In the genomic region with DNA sequence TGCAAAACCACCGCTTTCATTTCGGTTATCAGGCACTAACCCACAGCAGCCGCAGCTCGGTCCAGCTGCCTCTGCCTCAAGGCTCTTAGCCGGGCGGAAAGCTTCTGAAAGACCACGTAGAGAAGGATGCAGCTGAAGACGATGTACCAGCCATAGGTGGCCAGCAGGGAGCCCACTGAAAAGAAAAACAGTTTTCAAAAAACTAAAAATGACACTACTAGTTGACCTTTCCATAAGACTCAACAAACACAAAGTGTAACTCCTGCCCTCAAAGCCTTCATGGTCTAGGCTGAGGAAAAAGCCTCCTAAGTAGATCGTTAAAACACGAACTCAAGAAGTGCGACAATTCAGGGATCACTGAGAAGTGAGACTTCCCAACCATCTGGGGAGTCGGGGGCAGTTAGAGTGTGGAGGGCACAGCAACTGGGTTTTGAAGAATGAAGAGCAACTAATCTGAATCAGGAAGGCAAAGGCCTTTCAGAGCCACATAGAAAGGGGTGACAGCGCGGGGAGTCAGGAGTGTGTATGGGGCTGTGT, we compare ENCODE assay signal across 8 cellular contexts. TPM values are rescaled to one million over a fixed set of nuclear protein-coding genes. Genes with fewer than 3 reads are reported as not detected.
DNase-seq lines count a peak whose midpoint lies in the region; ATAC-seq, FAIRE-seq and TF ChIP-seq lines count a peak whose summit lies in the region.

No MANE protein-coding gene starts in this region.

- CTCF ChIA-PET in RWPE1 (lab: Yijun Ruan, JAX), result interaction anchor here (0.6 to 0.7 kb wide), 2 partner anchors 10 to 191 kb away, joined by 3 to 4 read pairs; no protein-coding TSS in a partner anchor

- 23 to 28% methylated on average over 14 of the region's 14 CpGs for WGBS in ectodermal cell, 2 experiments

- H3K4me3 ChIP-seq in left ventricle myocardium inferior (peak overlapping the region; percentile 90), ectodermal cell (ENCODE audit: insufficient read depth, low read depth, low read length) (peak overlapping the region; percentile 66)

- H3K4me1 ChIP-seq in left ventricle myocardium inferior (peaks cover 54% of the 10 kb centered on the region), ectodermal cell (ENCODE audit: control insufficient read depth, insufficient read depth, low read length) (no peaks in the 10 kb centered on the region)

- H3K9me3 Mint-ChIP-seq in natural killer cell treated with Interleukin-12 subunit alpha and Interleukin-12 subunit beta and Interleukin-15 and Interleukin-18, amount 100 ng/mL, for 72 hours, result no peaks in the 10 kb centered on the region

- no peaks in the 10 kb centered on the region for H3K27me3 Mint-ChIP-seq in natural killer cell treated with Interleukin-12 subunit alpha and Interleukin-12 subunit beta and Interleukin-15 and Interleukin-18, amount 100 ng/mL, for 72 hours

- POLR2A ChIA-PET in RWPE1 (lab: Yijun Ruan, JAX; ENCODE audit: low non-redundant PET), result no interaction called here

- H3K27ac ChIP-seq in left ventricle myocardium inferior (replicated peaks) (peak overlapping the region; percentile 94), RWPE1 (peak overlapping the region; percentile 88), ectodermal cell (ENCODE audit: insufficient read depth, low read depth, low read length, poor library complexity, severe bottlenecking) (no peak overlapping the region)

- ATAC-seq in left ventricle myocardium superior (no peak), HG02981 (IDR thresholded peaks at IDR 0.05; ENCODE audit: unreplicated experiment) (peak; percentile 38)
- ATAC-seq in natural killer cell treated with Interleukin-12 subunit alpha and Interleukin-12 subunit beta and Interleukin-15 and Interleukin-18, amount 100 ng/mL, for 72 hours, result peak in 1 of 2 donors; percentile 58

- H3K36me3 ChIP-seq in left ventricle myocardium inferior, result peaks cover 63% of the 10 kb centered on the region
- H3K36me3 ChIP-seq in ectodermal cell (ENCODE audit: control insufficient read depth, insufficient read depth, low read length), result peaks cover 45% of the 10 kb centered on the region

- H3K9me3 ChIP-seq in left ventricle myocardium inferior (replicated peaks), result no peaks in the 10 kb centered on the region
- no peaks in the 10 kb centered on the region for H3K9me3 ChIP-seq in ectodermal cell (ENCODE audit: control insufficient read depth, low read length)

- H3K27me3 ChIP-seq in left ventricle myocardium inferior (ENCODE audit: low read depth) (no peaks in the 10 kb centered on the region), ectodermal cell (ENCODE audit: control insufficient read depth, insufficient read depth, low read length, poor library complexity, severe bottlenecking) (no peaks in the 10 kb centered on the region)

- FAIRE-seq in frontal cortex (lab: Jason Lieb, UNC), result no peak

- H3K27ac Mint-ChIP-seq in natural killer cell treated with Interleukin-12 subunit alpha and Interleukin-12 subunit beta and Interleukin-15 and Interleukin-18, amount 100 ng/mL, for 72 hours, result peak overlapping the region; percentile 89 to 95

- H3K4me3 Mint-ChIP-seq in natural killer cell treated with Interleukin-12 subunit alpha and Interleukin-12 subunit beta and Interleukin-15 and Interleukin-18, amount 100 ng/mL, for 72 hours, result peak overlapping the region; percentile 99

- TF ChIP-seq CTCF in left ventricle myocardium inferior (IDR thresholded peaks at IDR 0.05; ENCODE audit: borderline replicate concordance) (peak; percentile 24), RWPE1 (conservative IDR thresholded peaks at IDR 0.05; ENCODE audit: low read depth) (no peak; the same call in 1 of the 2 replicates)

- intact Hi-C loops in left ventricle myocardium inferior (cut with micrococcal nuclease), result no loop called here
- intact Hi-C loops in left ventricle myocardium superior (cut with micrococcal nuclease), result no loop called here

- peaks cover 39% of the 10 kb centered on the region for H3K36me3 Mint-ChIP-seq in natural killer cell treated with Interleukin-12 subunit alpha and Interleukin-12 subunit beta and Interleukin-15 and Interleukin-18, amount 100 ng/mL, for 72 hours

- H3K4me1 Mint-ChIP-seq in natural killer cell treated with Interleukin-12 subunit alpha and Interleukin-12 subunit beta and Interleukin-15 and Interleukin-18, amount 100 ng/mL, for 72 hours (ENCODE audit: low read depth in 2 of 2), result peaks cover 30 to 37% of the 10 kb centered on the region in 2 donors

- DNase-seq in left ventricle myocardium inferior (no peak), left ventricle myocardium superior (no peak), RWPE1 (ENCODE audit: low spot score) (no peak), NCI-H774 (lab: John Stamatoyannopoulos, UW) (no peak), frontal cortex (ENCODE audit: low spot score in 2 of 2) (no peak)
- no peak for DNase-seq in natural killer cell treated with Interleukin-12 subunit alpha and Interleukin-12 subunit beta and Interleukin-15 and Interleukin-18, amount 100 ng/mL, for 72 hours (ENCODE audit: low spot score)

RNA-seq across cellular contexts. Expression of gene SELENOS, which starts 0.7 kb away (rescaled TPM):
- 50.6 TPM for total RNA-seq in left ventricle myocardium inferior
- 39.3 TPM for total RNA-seq in left ventricle myocardium superior
- polyA plus RNA-seq in ectodermal cell (2013, experiment 1 of 4), result 38.6 TPM
- 37.0 TPM for polyA plus RNA-seq in ectodermal cell (2013, experiment 2 of 4)
- 39.1 TPM for polyA plus RNA-seq in ectodermal cell (2013, experiment 3 of 4)
- polyA plus RNA-seq in ectodermal cell (2013, experiment 4 of 4), result 44.3 TPM
- total RNA-seq in natural killer cell treated with Interleukin-12 subunit alpha and Interleukin-12 subunit beta and Interleukin-15 and Interleukin-18, amount 100 ng/mL, for 72 hours, result 100 to 1,000 TPM in 1 of 2 donors, 10 to 100 TPM in 1; 68.3 to 113 TPM
- total RNA-seq in frontal cortex, result 48.9 TPM

RNA-seq across cellular contexts. Expression of gene SNRPA1, which starts 18.5 kb away (rescaled TPM):
- total RNA-seq in left ventricle myocardium inferior (26.8 TPM), left ventricle myocardium superior (27.5 TPM), frontal cortex (13.9 TPM)
- 116 TPM for polyA plus RNA-seq in ectodermal cell (2013, experiment 1 of 4)
- 128 TPM for polyA plus RNA-seq in ectodermal cell (2013, experiment 2 of 4)
- polyA plus RNA-seq in ectodermal cell (2013, experiment 3 of 4), result 112 TPM
- polyA plus RNA-seq in ectodermal cell (2013, experiment 4 of 4), result 134 TPM
- total RNA-seq in natural killer cell treated with Interleukin-12 subunit alpha and Interleukin-12 subunit beta and Interleukin-15 and Interleukin-18, amount 100 ng/mL, for 72 hours, result 100 to 1,000 TPM; 114 to 161 TPM

RNA-seq across cellular contexts. Expression of gene CHSY1, which starts 24.7 kb away (rescaled TPM):
- 15.1 TPM for total RNA-seq in left ventricle myocardium inferior
- 11.7 TPM for total RNA-seq in left ventricle myocardium superior
- 33.5 TPM for polyA plus RNA-seq in ectodermal cell (2013, experiment 1 of 4)
- polyA plus RNA-seq in ectodermal cell (2013, experiment 2 of 4), result 36.6 TPM
- polyA plus RNA-seq in ectodermal cell (2013, experiment 3 of 4), result 23.3 TPM
- 26.0 TPM for polyA plus RNA-seq in ectodermal cell (2013, experiment 4 of 4)
- total RNA-seq in natural killer cell treated with Interleukin-12 subunit alpha and Interleukin-12 subunit beta and Interleukin-15 and Interleukin-18, amount 100 ng/mL, for 72 hours, result 10 to 100 TPM; 91.2 to 93.3 TPM
- 22.8 TPM for total RNA-seq in frontal cortex
